ENCODE assay signal across 22 cellular contexts in genomic region chr5:9239626-9240025, GRCh38.
A peak's percentile ranks its signal among the peaks of the same experiment; 100 is the strongest.
DNase-seq lines count a peak whose midpoint lies in the region; FAIRE-seq lines count a peak whose summit lies in the region.
"Had no signal": no experiment of that assay in that cellular context is flagged by ENCODE, and none has a peak within 500 bp of the region (broad histone marks: within the 10 kb centered on the region; RNA-seq: fewer than 3 reads in every experiment).

No MANE protein-coding gene starts in this region.

- peak; percentile 87 for FAIRE-seq in RCC 7860 (lab: Jason Lieb, UNC)
- FAIRE-seq: A204.1, GM12892 had no signal

- peak overlapping the region; percentile 79 for H3K27ac ChIP-seq in epithelial cell of prostate
- H3K27ac ChIP-seq: dorsolateral prefrontal cortex, stomach, transverse colon had no signal

- peak; percentile 56 for DNase-seq in EH (ENCODE audit: low read depth)
- DNase-seq in RCC 7860 (ENCODE audit: low spot score), result peak; percentile 42
- no peak for DNase-seq in epithelial cell of prostate (ENCODE audit: low read depth, low spot score)
- DNase-seq in kidney tubule cell (ENCODE audit: low spot score), result peak; percentile 30
- DNase-seq in NCI-H748 (lab: John Stamatoyannopoulos, UW; ENCODE audit: unreplicated experiment), result no peak
- no peak for DNase-seq in MV-4-11 (lab: John Stamatoyannopoulos, UW)
- DNase-seq in NCI-H82 treated with DMSO at 0.1 percent for 48 hours (lab: John Stamatoyannopoulos, UW; ENCODE audit: unreplicated experiment), result no peak
- DNase-seq in NK-92 (lab: John Stamatoyannopoulos, UW; ENCODE audit: unreplicated experiment), result no peak
- DNase-seq: activated T-cell treated with anti-CD3 and anti-CD28 coated beads, Interleukin-2, amount 50 U/mL, for 1 hour; amygdala; DMS79 treated with DMSO at 0.1 percent for 48 hours; dorsolateral prefrontal cortex; left cardiac atrium; NCI-H1105 treated with DMSO at 0.1 percent for 48 hours; NCI-H510A treated with DMSO at 0.1 percent for 48 hours; occipital lobe; retina; Right ventricle myocardium superior; stomach; transverse colon had no signal

Comparison
In these comparisons a context has a peak if more than half of its experiments do, and no peak if none do; other contexts are left out.
1. DNase-seq: peak in EH (single experiment), RCC 7860 (single experiment) and kidney tubule cell (single experiment); none in epithelial cell of prostate (single experiment), NCI-H748 (single experiment), MV-4-11 (single experiment), NCI-H82 treated with DMSO at 0.1 percent for 48 hours (single experiment) and NK-92 (single experiment).